ENCODE assay signal across 15 cellular contexts in the genomic region with DNA sequence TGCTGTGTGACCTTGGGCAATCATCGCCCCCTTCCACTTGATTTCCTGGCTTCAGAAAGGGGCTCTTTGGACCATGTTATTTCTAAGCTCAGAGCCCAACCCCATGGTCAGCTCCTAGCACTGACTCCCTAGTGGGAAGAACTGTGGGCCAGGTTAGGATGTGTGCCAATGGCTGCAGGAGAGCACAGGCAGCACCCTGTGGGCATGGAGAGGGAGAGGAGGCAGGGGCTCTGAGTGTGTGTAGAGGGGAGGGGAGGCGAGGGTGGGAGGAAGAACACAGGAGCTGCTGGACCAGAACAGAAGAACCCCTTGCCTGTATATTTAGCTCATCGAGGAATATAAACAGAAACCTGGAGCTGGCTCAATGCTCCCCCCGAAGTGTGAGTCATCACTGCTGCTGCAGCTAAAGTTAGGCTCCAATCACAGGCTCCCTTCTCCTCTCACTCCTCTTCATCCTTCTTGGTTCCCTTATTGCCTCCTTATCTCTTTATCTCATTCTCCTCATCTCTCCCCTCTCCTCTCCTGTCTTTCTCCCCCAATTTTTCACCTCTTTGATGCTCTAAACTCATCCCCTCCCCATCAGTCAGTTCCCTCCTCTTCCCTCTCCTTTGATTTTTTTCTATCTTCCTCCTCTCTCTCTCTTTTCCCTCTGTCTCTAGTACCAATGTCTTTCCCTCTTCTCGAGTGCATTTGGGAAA. TPM values are rescaled to one million over a fixed set of nuclear protein-coding genes. Genes with fewer than 3 reads are reported as not detected.
DNase-seq lines count a peak whose midpoint lies in the region; ATAC-seq, FAIRE-seq and TF ChIP-seq lines count a peak whose summit lies in the region.
"Had no signal": no experiment of that assay in that cellular context is flagged by ENCODE, and none has a peak within 500 bp of the region (broad histone marks: within the 10 kb centered on the region; RNA-seq: fewer than 3 reads in every experiment).

No MANE protein-coding gene starts in this region.

- intact Hi-C loops in esophagus squamous epithelium (cut with DNase I), result loop anchor here (10.0 kb wide), 1 partner anchor 798 kb away; the partner anchor contains the start of gene ADSL

- peak overlapping the region; percentile 83 for H3K4me3 Mint-ChIP-seq in central memory CD8-positive, alpha-beta T cell
- H3K4me3 Mint-ChIP-seq: endodermal cell had no signal

- peaks cover 8% of the 10 kb centered on the region for H3K36me3 Mint-ChIP-seq in central memory CD8-positive, alpha-beta T cell (ENCODE audit: insufficient read depth)

- peaks cover 0 to 97% (median 0%) of the 10 kb centered on the region in 4 donors for H3K27me3 ChIP-seq in esophagus squamous epithelium
- H3K27me3 ChIP-seq: ovary had no signal

- no peaks in the 10 kb centered on the region for H3K9me3 ChIP-seq in esophagus squamous epithelium
- H3K9me3 ChIP-seq: ovary, SJSA1 had no signal

- H3K4me3 ChIP-seq in esophagus squamous epithelium, result no peak overlapping the region
- H3K4me3 ChIP-seq: lung, ovary, SJSA1 had no signal

- WGBS in esophagus squamous epithelium, 2 donors, result 11 to 15% methylated on average over 3 to 4 of the region's 5 CpGs

- no peaks in the 10 kb centered on the region for H3K4me1 ChIP-seq in esophagus squamous epithelium
- H3K4me1 ChIP-seq: SJSA1 had no signal

- H3K27me3 Mint-ChIP-seq in central memory CD8-positive, alpha-beta T cell, result no peaks in the 10 kb centered on the region

- no peaks in the 10 kb centered on the region for H3K9me3 Mint-ChIP-seq in central memory CD8-positive, alpha-beta T cell
- H3K9me3 Mint-ChIP-seq: endodermal cell had no signal

- no peak for TF ChIP-seq CTCF in esophagus squamous epithelium (IDR thresholded peaks at IDR 0.05)

- DNase-seq in NCI-H2196 (lab: John Stamatoyannopoulos, UW; ENCODE audit: unreplicated experiment) (peak; percentile 6), NCI-H2196 treated with DMSO at 0.1 percent for 48 hours (lab: John Stamatoyannopoulos, UW; ENCODE audit: unreplicated experiment) (no peak), NCI-H446 treated with DMSO at 0.1 percent for 48 hours (lab: John Stamatoyannopoulos, UW) (peak; percentile 23), renal cortical epithelial cell (ENCODE audit: low read depth) (peak; percentile 58), esophagus squamous epithelium (lab: John Stamatoyannopoulos, UW) (no peak), frontal cortex (ENCODE audit: low spot score in 2 of 2) (no peak)
- DNase-seq in central memory CD8-positive, alpha-beta T cell (ENCODE audit: low spot score in 2 of 2), result no peak
- DNase-seq: activated CD8-positive, alpha-beta memory T cell treated with anti-CD3 and anti-CD28 coated beads, Interleukin-2, amount 50 U/mL, for 48 hours; endodermal cell; NCI-H510A; ovary had no signal

- no peak for FAIRE-seq in frontal cortex (lab: Jason Lieb, UNC)

- ATAC-seq in central memory CD8-positive, alpha-beta T cell (replicated peaks; ENCODE audit: extremely low read depth, poor library complexity, severe bottlenecking), result no peak
- ATAC-seq in HG03520 (IDR thresholded peaks at IDR 0.05; ENCODE audit: unreplicated experiment), result no peak

- H3K4me1 Mint-ChIP-seq in central memory CD8-positive, alpha-beta T cell, result peaks cover 38% of the 10 kb centered on the region

- no peaks in the 10 kb centered on the region for H3K36me3 ChIP-seq in esophagus squamous epithelium
- H3K36me3 ChIP-seq: ovary, SJSA1 had no signal

- TF ChIP-seq POLR2A in esophagus squamous epithelium (IDR thresholded peaks at IDR 0.05), result no peak

- H3K27ac Mint-ChIP-seq in central memory CD8-positive, alpha-beta T cell (ENCODE audit: low read depth), result no peak overlapping the region
- H3K27ac Mint-ChIP-seq: endodermal cell had no signal

- H3K27ac ChIP-seq in esophagus squamous epithelium, result no peak overlapping the region
- H3K27ac ChIP-seq: ovary, SJSA1, VCaP had no signal

RNA-seq across cellular contexts. Expression of gene RPS19BP1, which starts 14.5 kb away (rescaled TPM):
- 47.1 and 49.5 TPM in 2 replicates for total RNA-seq in renal cortical epithelial cell
- total RNA-seq in esophagus squamous epithelium, result 100 to 1,000 TPM in 1 of 4 donors, 10 to 100 TPM in 3; 70.9 to 109 (median 88.1) TPM
- total RNA-seq in frontal cortex, result 19.6 TPM

RNA-seq across cellular contexts. Expression of gene CACNA1I, which starts 23.5 kb away (rescaled TPM):
- total RNA-seq in renal cortical epithelial cell (0.10 TPM in 1 of 2 replicates, not detected in the other), esophagus squamous epithelium (under 1 TPM; 0.12 to 0.38 (median 0.20) TPM), frontal cortex (5.3 TPM)

RNA-seq across cellular contexts. Expression of gene ATF4, which starts 26.7 kb away (rescaled TPM):
- total RNA-seq in renal cortical epithelial cell, result 177 and 255 TPM in 2 replicates
- 100 to 1,000 TPM; 170 to 288 (median 234) TPM for total RNA-seq in esophagus squamous epithelium
- total RNA-seq in frontal cortex, result 92.9 TPM

RNA-seq across cellular contexts. Expression of gene MIEF1, which starts 44.9 kb away (rescaled TPM):
- total RNA-seq in renal cortical epithelial cell (21.4 and 29.4 TPM in 2 replicates), esophagus squamous epithelium (10 to 100 TPM; 21.4 to 34.2 (median 23.9) TPM), frontal cortex (16.3 TPM)

Comparison
In these comparisons a context has a peak if more than half of its experiments do, and no peak if none do; other contexts are left out.
1. DNase-seq: peak in NCI-H2196 (single experiment), NCI-H446 treated with DMSO at 0.1 percent for 48 hours (single experiment) and renal cortical epithelial cell (single experiment); none in NCI-H2196 treated with DMSO at 0.1 percent for 48 hours (single experiment), central memory CD8-positive, alpha-beta T cell (0 of 2), esophagus squamous epithelium (single experiment) and frontal cortex (0 of 2).